ENCODE assay signal across 11 cellular contexts in the genomic region with DNA sequence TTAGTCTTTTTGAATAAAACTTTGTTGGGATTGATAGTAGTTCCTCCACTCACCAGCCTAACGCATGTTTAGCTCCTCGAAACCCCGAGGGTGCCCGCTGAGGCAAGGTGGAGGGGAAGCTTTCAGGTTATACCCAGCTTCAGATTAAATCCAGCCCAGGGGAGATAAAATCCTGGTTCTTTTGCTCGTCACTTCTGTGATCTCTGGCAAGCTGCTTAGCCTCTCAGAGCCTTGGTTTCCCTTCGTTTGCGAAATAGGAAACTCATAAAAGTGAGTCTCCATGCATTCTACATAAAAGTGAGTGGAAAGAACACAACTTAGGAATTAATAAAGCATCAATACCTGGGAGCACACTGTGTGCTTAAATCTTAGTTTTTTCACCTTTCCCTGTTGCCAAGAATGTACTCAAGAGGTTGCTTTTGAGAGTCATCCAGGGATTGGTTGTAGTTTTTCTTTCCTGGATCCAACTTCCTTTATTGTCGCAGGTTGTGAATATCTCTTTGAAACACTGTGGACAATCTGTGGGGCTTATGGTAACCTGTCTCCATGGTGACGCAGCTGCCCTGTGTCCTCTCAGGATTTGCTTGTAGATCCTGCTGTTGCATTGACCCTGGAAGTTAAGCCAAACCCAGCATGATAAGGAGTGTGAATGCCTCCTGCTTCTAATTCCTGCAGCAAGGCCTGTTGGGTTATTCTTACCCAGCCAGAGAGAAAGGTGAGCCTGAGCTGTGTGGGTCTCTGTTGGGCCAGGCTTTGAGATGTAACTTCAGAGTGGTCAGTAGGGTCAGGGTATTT. TPM values are rescaled to one million over a fixed set of nuclear protein-coding genes. Genes with fewer than 3 reads are reported as not detected.
A peak's percentile ranks its signal among the peaks of the same experiment; 100 is the strongest.
DNase-seq lines count a peak whose midpoint lies in the region; ATAC-seq and TF ChIP-seq lines count a peak whose summit lies in the region.
"Had no signal": no experiment of that assay in that cellular context is flagged by ENCODE, and none has a peak within 500 bp of the region (broad histone marks: within the 10 kb centered on the region; RNA-seq: fewer than 3 reads in every experiment).

No MANE protein-coding gene starts in this region.

- H3K36me3 Mint-ChIP-seq in activated CD4-positive, alpha-beta T cell treated with anti-CD3 and anti-CD28 coated beads, Interleukin-2, amount 10 ng/mL, durations not matched to agents 7 days and 5 days (ENCODE audit: low read depth), result peaks cover 10% of the 10 kb centered on the region
- peaks cover 5% of the 10 kb centered on the region for H3K36me3 Mint-ChIP-seq in activated CD4-positive, alpha-beta memory T cell treated with anti-CD3 and anti-CD28 coated beads for 36 hours
- peaks cover 13% of the 10 kb centered on the region for H3K36me3 Mint-ChIP-seq in activated CD8-positive, alpha-beta memory T cell treated with anti-CD3 and anti-CD28 coated beads, Interleukin-2, amount 10 ng/mL, durations not matched to agents 7 days and 5 days

- H3K27me3 ChIP-seq in iPS-20b (ENCODE audit: insufficient read depth, low read length) (peaks cover 37% of the 10 kb centered on the region), stomach (peaks cover 0 to 9% (median 0%) of the 10 kb centered on the region in 3 donors)
- H3K27me3 ChIP-seq: testis had no signal

- H3K4me1 Mint-ChIP-seq in activated CD4-positive, alpha-beta T cell treated with anti-CD3 and anti-CD28 coated beads, Interleukin-2, amount 10 ng/mL, durations not matched to agents 7 days and 5 days, result peaks cover 37% of the 10 kb centered on the region
- H3K4me1 Mint-ChIP-seq in activated CD4-positive, alpha-beta memory T cell treated with anti-CD3 and anti-CD28 coated beads for 36 hours (ENCODE audit: low read depth), result peaks cover 35% of the 10 kb centered on the region
- H3K4me1 Mint-ChIP-seq in activated CD8-positive, alpha-beta memory T cell treated with anti-CD3 and anti-CD28 coated beads, Interleukin-2, amount 10 ng/mL, durations not matched to agents 7 days and 5 days, result peaks cover 31% of the 10 kb centered on the region

- POLR2A ChIA-PET in activated CD4-positive, alpha-beta T cell treated with anti-CD3 and anti-CD28 coated beads, Interleukin-2, amount 10 ng/mL, durations not matched to agents 7 days and 5 days (lab: Charles Lee), result no interaction called here
- POLR2A ChIA-PET in activated CD4-positive, alpha-beta memory T cell treated with anti-CD3 and anti-CD28 coated beads for 36 hours (lab: Charles Lee), result interaction anchor here (1.7 kb wide), 1 partner anchor 12 kb away, joined by 8 read pairs; the partner anchor contains the start of gene ANKS6

- H3K36me3 ChIP-seq in iPS-20b (ENCODE audit: insufficient read depth, low read depth, low read length) (no peaks in the 10 kb centered on the region), stomach (no peaks in the 10 kb centered on the region)
- H3K36me3 ChIP-seq: SJSA1 had no signal

- peaks cover 25% of the 10 kb centered on the region for H3K27me3 Mint-ChIP-seq in activated CD4-positive, alpha-beta T cell treated with anti-CD3 and anti-CD28 coated beads, Interleukin-2, amount 10 ng/mL, durations not matched to agents 7 days and 5 days
- H3K27me3 Mint-ChIP-seq in activated CD4-positive, alpha-beta memory T cell treated with anti-CD3 and anti-CD28 coated beads for 36 hours, result no peaks in the 10 kb centered on the region
- peaks cover 38% of the 10 kb centered on the region for H3K27me3 Mint-ChIP-seq in activated CD8-positive, alpha-beta memory T cell treated with anti-CD3 and anti-CD28 coated beads, Interleukin-2, amount 10 ng/mL, durations not matched to agents 7 days and 5 days

- no peaks in the 10 kb centered on the region for H3K9me3 Mint-ChIP-seq in activated CD4-positive, alpha-beta T cell treated with anti-CD3 and anti-CD28 coated beads, Interleukin-2, amount 10 ng/mL, durations not matched to agents 7 days and 5 days
- H3K9me3 Mint-ChIP-seq in activated CD4-positive, alpha-beta memory T cell treated with anti-CD3 and anti-CD28 coated beads for 36 hours, result no peaks in the 10 kb centered on the region
- peaks cover 2% of the 10 kb centered on the region for H3K9me3 Mint-ChIP-seq in activated CD8-positive, alpha-beta memory T cell treated with anti-CD3 and anti-CD28 coated beads, Interleukin-2, amount 10 ng/mL, durations not matched to agents 7 days and 5 days (ENCODE audit: low read depth)

- no peak for DNase-seq in activated CD4-positive, alpha-beta T cell treated with anti-CD3 and anti-CD28 coated beads, Interleukin-2, amount 10 ng/mL, durations not matched to agents 7 days and 5 days
- no peak for DNase-seq in activated CD4-positive, alpha-beta T cell treated with anti-CD3 and anti-CD28 coated beads for 1 hour
- no peak for DNase-seq in activated CD4-positive, alpha-beta memory T cell treated with anti-CD3 and anti-CD28 coated beads for 36 hours
- DNase-seq in stomach, result no peak
- DNase-seq in activated CD8-positive, alpha-beta memory T cell treated with anti-CD3 and anti-CD28 coated beads, Interleukin-2, amount 10 ng/mL, durations not matched to agents 7 days and 5 days, result no peak
- DNase-seq in NCI-H128 (lab: John Stamatoyannopoulos, UW; ENCODE audit: unreplicated experiment), result no peak
- DNase-seq: NCI-H187 treated with DMSO at 0.1 percent for 48 hours, testis had no signal

- peak overlapping the region; percentile 73 for H3K4me3 ChIP-seq in iPS-20b (ENCODE audit: low read length)
- H3K4me3 ChIP-seq in stomach, result peak overlapping the region; percentile 53 to 78 (median 60)
- H3K4me3 ChIP-seq: SJSA1, testis had no signal

- TF ChIP-seq CTCF in stomach (IDR thresholded peaks at IDR 0.05), result no peak

- CTCF ChIA-PET in activated CD4-positive, alpha-beta T cell treated with anti-CD3 and anti-CD28 coated beads, Interleukin-2, amount 10 ng/mL, durations not matched to agents 7 days and 5 days (lab: Charles Lee), result no interaction called here
- CTCF ChIA-PET in activated CD4-positive, alpha-beta memory T cell treated with anti-CD3 and anti-CD28 coated beads for 36 hours (lab: Charles Lee), result interaction anchor here (2.8 to 3.5 kb wide), 2 partner anchors 17 to 39 kb away, joined by 12 to 17 read pairs; no protein-coding TSS in a partner anchor
- CTCF ChIA-PET in activated CD8-positive, alpha-beta memory T cell treated with anti-CD3 and anti-CD28 coated beads, Interleukin-2, amount 10 ng/mL, durations not matched to agents 7 days and 5 days (lab: Charles Lee), result interaction anchor here (1.8 to 4.6 kb wide), 2 partner anchors 13 to 39 kb away, joined by 6 to 33 read pairs; partner anchors contain the start of gene ANKS6

- H3K4me1 ChIP-seq in iPS-20b (ENCODE audit: insufficient read depth, low read length), result peaks cover 19% of the 10 kb centered on the region; the same call in 1 of the 2 replicates
- peaks cover 38 to 69% (median 55%) of the 10 kb centered on the region in 4 donors for H3K4me1 ChIP-seq in stomach
- H3K4me1 ChIP-seq: testis had no signal

- 43 to 68% (median 56%) methylated on average over 9 of the region's 9 CpGs for WGBS in stomach, 5 donors

- no peak for TF ChIP-seq EP300 in stomach (IDR thresholded peaks at IDR 0.05)

- no peak for TF ChIP-seq POLR2A in stomach (IDR thresholded peaks at IDR 0.05)

- H3K27ac ChIP-seq in iPS-20b (ENCODE audit: low read length) (no peak overlapping the region), stomach (peak overlapping the region; percentile 77 to 85 (median 83))
- H3K27ac ChIP-seq: SJSA1, testis had no signal

- no peak overlapping the region for H3K27ac Mint-ChIP-seq in activated CD4-positive, alpha-beta T cell treated with anti-CD3 and anti-CD28 coated beads, Interleukin-2, amount 10 ng/mL, durations not matched to agents 7 days and 5 days
- H3K27ac Mint-ChIP-seq in activated CD4-positive, alpha-beta memory T cell treated with anti-CD3 and anti-CD28 coated beads for 36 hours, result no peak overlapping the region
- H3K27ac Mint-ChIP-seq in activated CD8-positive, alpha-beta memory T cell treated with anti-CD3 and anti-CD28 coated beads, Interleukin-2, amount 10 ng/mL, durations not matched to agents 7 days and 5 days, result no peak overlapping the region

- H3K9me3 ChIP-seq in iPS-20b (ENCODE audit: insufficient read depth, low read depth, low read length) (no peaks in the 10 kb centered on the region), stomach (no peaks in the 10 kb centered on the region)
- H3K9me3 ChIP-seq: SJSA1, testis had no signal

- ATAC-seq in activated CD8-positive, alpha-beta memory T cell treated with anti-CD3 and anti-CD28 coated beads, Interleukin-2, amount 10 ng/mL, durations not matched to agents 7 days and 5 days, result no peak
- no peak for ATAC-seq in GM21825 (IDR thresholded peaks at IDR 0.05; ENCODE audit: unreplicated experiment)

- no peak overlapping the region for H3K9ac ChIP-seq in iPS-20b (ENCODE audit: low read depth, low read length)

- intact Hi-C loops in activated CD4-positive, alpha-beta memory T cell treated with anti-CD3 and anti-CD28 coated beads for 36 hours (cut with micrococcal nuclease), result loop anchor here (5.0 to 10.0 kb wide), 2 partner anchors 188 to 295 kb away; partner anchors contain the start of gene TGFBR1
- intact Hi-C loops in stomach (cut with DNase I; ENCODE audit: low total_unique reads), result no loop called here

- H3K4me3 Mint-ChIP-seq in activated CD4-positive, alpha-beta T cell treated with anti-CD3 and anti-CD28 coated beads, Interleukin-2, amount 10 ng/mL, durations not matched to agents 7 days and 5 days, result peak overlapping the region; percentile 81
- peak overlapping the region; percentile 74 for H3K4me3 Mint-ChIP-seq in activated CD4-positive, alpha-beta memory T cell treated with anti-CD3 and anti-CD28 coated beads for 36 hours
- H3K4me3 Mint-ChIP-seq in activated CD8-positive, alpha-beta memory T cell treated with anti-CD3 and anti-CD28 coated beads, Interleukin-2, amount 10 ng/mL, durations not matched to agents 7 days and 5 days, result no peak overlapping the region

RNA-seq across cellular contexts. Expression of gene GALNT12, which starts 2.0 kb away (rescaled TPM):
- 10 to 100 TPM in 1 of 2 experiments, 1 to 10 TPM in 1; 9.7 to 10.1 TPM for total RNA-seq in activated CD4-positive, alpha-beta T cell treated with anti-CD3 and anti-CD28 coated beads, Interleukin-2, amount 10 ng/mL, durations not matched to agents 7 days and 5 days
- total RNA-seq in activated CD4-positive, alpha-beta memory T cell treated with anti-CD3 and anti-CD28 coated beads for 36 hours, result 1 to 10 TPM; 6.3 to 7.9 TPM
- total RNA-seq in stomach, result 100 to 1,000 TPM in 2 of 5 donors, 10 to 100 TPM in 3; 27.7 to 212 (median 60.3) TPM
- 10 to 100 TPM in 2 of 3 donors, 1 to 10 TPM in 1; 9.0 to 19.4 (median 10.0) TPM for polyA plus RNA-seq in stomach
- 1 to 10 TPM; 3.5 to 9.9 TPM for total RNA-seq in activated CD8-positive, alpha-beta memory T cell treated with anti-CD3 and anti-CD28 coated beads, Interleukin-2, amount 10 ng/mL, durations not matched to agents 7 days and 5 days

RNA-seq across cellular contexts. Expression of gene ANKS6, which starts 13.2 kb away (rescaled TPM):
- 1 to 10 TPM; 5.6 to 5.9 TPM for total RNA-seq in activated CD4-positive, alpha-beta T cell treated with anti-CD3 and anti-CD28 coated beads, Interleukin-2, amount 10 ng/mL, durations not matched to agents 7 days and 5 days
- 10 to 100 TPM; 13.0 to 16.0 TPM for total RNA-seq in activated CD4-positive, alpha-beta memory T cell treated with anti-CD3 and anti-CD28 coated beads for 36 hours
- total RNA-seq in stomach, result 10 to 100 TPM; 10.7 to 75.0 (median 26.3) TPM
- polyA plus RNA-seq in stomach, result 10 to 100 TPM; 16.8 to 20.2 (median 18.8) TPM
- total RNA-seq in activated CD8-positive, alpha-beta memory T cell treated with anti-CD3 and anti-CD28 coated beads, Interleukin-2, amount 10 ng/mL, durations not matched to agents 7 days and 5 days, result 1 to 10 TPM; 6.5 to 9.2 TPM
